In genomic region chr7:27739914-27740448, GRCh38 we compare ENCODE assay signal across 8 cellular contexts. TPM values are rescaled to one million over a fixed set of nuclear protein-coding genes. Genes with fewer than 3 reads are reported as not detected.
DNase-seq lines count a peak whose midpoint lies in the region; ATAC-seq lines count a peak whose summit lies in the region.

Gene TAX1BP1 (plus strand): TSS chr7:27740162. CDS start chr7:27748525, 8,363 bp downstream.

- peak within 1 kb of the TSS; percentile 80 for H3K4me2 ChIP-seq in BLaER1

- H3K36me3 ChIP-seq in BLaER1: no peaks in the 10 kb centered on the region

- H3K9me3 ChIP-seq in BLaER1: no peaks in the 10 kb centered on the region

- H3K4me1 ChIP-seq in BLaER1: peaks cover 26% of the 10 kb centered on the region

- H3K27me3 Mint-ChIP-seq in activated CD4-positive, alpha-beta T cell treated with anti-CD3 and anti-CD28 coated beads, Interleukin-2, amount 10 ng/mL, durations not matched to agents 7 days and 5 days: no peaks in the 10 kb centered on the region

- peaks cover 28% of the 10 kb centered on the region for H3K4me1 Mint-ChIP-seq in activated CD4-positive, alpha-beta T cell treated with anti-CD3 and anti-CD28 coated beads, Interleukin-2, amount 10 ng/mL, durations not matched to agents 7 days and 5 days

- no peaks in the 10 kb centered on the region for H3K27me3 ChIP-seq in BLaER1

- peak; percentile 97 for DNase-seq in NCI-H69 (lab: John Stamatoyannopoulos, UW)
- DNase-seq in activated CD4-positive, alpha-beta T cell treated with anti-CD3 and anti-CD28 coated beads, Interleukin-2, amount 10 ng/mL, durations not matched to agents 7 days and 5 days: peak; percentile 95
- DNase-seq in dedifferentiated amniotic fluid mesenchymal stem cell (ENCODE audit: extremely low spot score): peak; percentile 95
- peak; percentile 95 for DNase-seq in left lobe of liver (ENCODE audit: low spot score)
- DNase-seq in stimulated activated CD4-positive, alpha-beta T cell treated with anti-CD3 and anti-CD28 coated beads, Interleukin-2, amount 100 ng/mL, for 4 hours (ENCODE audit: low read depth): peak; percentile 94

- H4K20me1 ChIP-seq in BLaER1: peaks cover 41% of the 10 kb centered on the region

- peak within 1 kb of the TSS; percentile 89 for H3K9ac ChIP-seq in BLaER1

- peak within 1 kb of the TSS; percentile 92 for H3K4me3 ChIP-seq in BLaER1

- peak within 1 kb of the TSS; percentile 99 for H3K27ac Mint-ChIP-seq in activated CD4-positive, alpha-beta T cell treated with anti-CD3 and anti-CD28 coated beads, Interleukin-2, amount 10 ng/mL, durations not matched to agents 7 days and 5 days

- H3K36me3 Mint-ChIP-seq in activated CD4-positive, alpha-beta T cell treated with anti-CD3 and anti-CD28 coated beads, Interleukin-2, amount 10 ng/mL, durations not matched to agents 7 days and 5 days (ENCODE audit: low read depth): peaks cover 2% of the 10 kb centered on the region

- CTCF ChIA-PET in activated CD4-positive, alpha-beta T cell treated with anti-CD3 and anti-CD28 coated beads, Interleukin-2, amount 10 ng/mL, durations not matched to agents 7 days and 5 days (lab: Charles Lee): interaction anchor here (1.1 to 2.3 kb wide), 3 partner anchors 11 to 74 kb away, joined by 3 to 7 read pairs (median 4); no protein-coding TSS in a partner anchor

- POLR2A ChIA-PET in activated CD4-positive, alpha-beta T cell treated with anti-CD3 and anti-CD28 coated beads, Interleukin-2, amount 10 ng/mL, durations not matched to agents 7 days and 5 days (lab: Charles Lee): interaction anchor here (1.0 kb wide), 1 partner anchor 77 kb away, joined by 5 read pairs; the partner anchor contains the start of gene HIBADH

- peak within 1 kb of the TSS; percentile 92 for H3K4me3 Mint-ChIP-seq in activated CD4-positive, alpha-beta T cell treated with anti-CD3 and anti-CD28 coated beads, Interleukin-2, amount 10 ng/mL, durations not matched to agents 7 days and 5 days

- ATAC-seq in GM19328 (IDR thresholded peaks at IDR 0.05; ENCODE audit: unreplicated experiment): peak; percentile 91
- peak; percentile 88 for ATAC-seq in HG03520 (IDR thresholded peaks at IDR 0.05; ENCODE audit: unreplicated experiment)
- peak; percentile 93 for ATAC-seq in left lobe of liver

- peak within 1 kb of the TSS; percentile 86 for H3K27ac ChIP-seq in BLaER1

- H3K9me3 Mint-ChIP-seq in activated CD4-positive, alpha-beta T cell treated with anti-CD3 and anti-CD28 coated beads, Interleukin-2, amount 10 ng/mL, durations not matched to agents 7 days and 5 days: no peaks in the 10 kb centered on the region

RNA-seq across cellular contexts. Expression of gene TAX1BP1, which starts in this region (rescaled TPM):
- total RNA-seq in activated CD4-positive, alpha-beta T cell treated with anti-CD3 and anti-CD28 coated beads, Interleukin-2, amount 10 ng/mL, durations not matched to agents 7 days and 5 days: 10 to 100 TPM; 58.8 to 65.1 TPM
- 32.4 TPM for total RNA-seq in left lobe of liver

Comparison
In these comparisons a context has a peak if more than half of its experiments do, and no peak if none do; other contexts are left out.
1. Peak in every context shown above with its lines: DNase-seq, ATAC-seq, H3K4me3 ChIP-seq and H3K27ac ChIP-seq.